20 cellular contexts compared by ENCODE assay signal in the genomic region with DNA sequence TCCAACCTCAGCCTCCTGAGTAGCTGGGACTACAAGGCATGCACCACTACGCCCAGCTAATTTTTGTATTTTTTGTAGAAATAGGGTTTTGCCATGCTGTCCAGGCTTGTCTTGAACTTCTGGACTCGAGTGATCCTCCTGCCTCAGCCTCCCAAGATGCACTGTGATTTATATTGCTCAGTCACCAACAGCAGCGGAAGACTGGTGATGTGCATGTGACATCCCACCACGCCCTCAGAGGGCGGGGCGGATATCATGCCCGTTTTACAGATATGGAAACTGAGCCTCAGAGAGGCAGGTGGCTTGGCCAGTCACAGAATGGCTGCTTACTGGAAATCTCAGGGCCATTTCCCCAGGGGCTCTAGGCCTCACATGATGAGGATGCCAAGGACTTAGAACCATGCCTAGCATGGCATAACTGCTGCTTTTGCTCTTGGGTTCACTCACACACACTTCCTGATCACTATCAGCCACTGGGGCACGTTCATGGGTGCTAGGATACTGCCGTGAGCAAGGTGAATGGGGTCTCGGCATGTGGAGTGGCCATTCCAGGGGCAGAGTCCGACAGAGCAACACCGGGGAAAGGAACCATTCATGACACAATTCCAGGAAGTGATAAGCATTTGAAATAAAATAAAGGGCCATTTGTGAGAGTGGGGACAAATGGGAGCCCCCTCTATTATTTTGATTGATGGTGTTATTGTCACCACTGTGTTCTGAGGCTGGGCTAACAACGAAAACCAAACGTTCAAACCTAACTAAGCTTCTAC. TPM values are rescaled to one million over a fixed set of nuclear protein-coding genes. Genes with fewer than 3 reads are reported as not detected.
DNase-seq lines count a peak whose midpoint lies in the region; ATAC-seq, FAIRE-seq and TF ChIP-seq lines count a peak whose summit lies in the region.
"Had no signal": no experiment of that assay in that cellular context is flagged by ENCODE, and none has a peak within 500 bp of the region (broad histone marks: within the 10 kb centered on the region; RNA-seq: fewer than 3 reads in every experiment).

No MANE protein-coding gene starts in this region.

- TF ChIP-seq CTCF in bronchial epithelial cell (IDR thresholded peaks at IDR 0.05; ENCODE audit: insufficient read depth, low read length, severe bottlenecking) (no peak), hepatocyte (IDR thresholded peaks at IDR 0.05; ENCODE audit: poor library complexity) (no peak)

- no peak overlapping the region for H2AFZ ChIP-seq in hepatocyte

- H3K79me2 ChIP-seq in hepatocyte, result no peaks in the 10 kb centered on the region

- H3K27me3 Mint-ChIP-seq in activated naive CD4-positive, alpha-beta T cell treated with anti-CD3 and anti-CD28 coated beads for 36 hours (ENCODE audit: low read depth), result no peaks in the 10 kb centered on the region
- H3K27me3 Mint-ChIP-seq: IgD-negative memory B cell had no signal

- H3K9me3 ChIP-seq in hepatocyte (ENCODE audit: low read depth), result no peaks in the 10 kb centered on the region
- H3K9me3 ChIP-seq: BLaER1 had no signal

- peaks cover 22 to 42% of the 10 kb centered on the region in 2 donors for H3K36me3 Mint-ChIP-seq in activated naive CD4-positive, alpha-beta T cell treated with anti-CD3 and anti-CD28 coated beads, Interleukin-2, amount 50 U/mL, for 72 hours
- peaks cover 44% of the 10 kb centered on the region for H3K36me3 Mint-ChIP-seq in activated naive CD4-positive, alpha-beta T cell treated with anti-CD3 and anti-CD28 coated beads for 36 hours (ENCODE audit: low read depth)

- intact Hi-C loops in activated naive CD4-positive, alpha-beta T cell treated with anti-CD3 and anti-CD28 coated beads for 36 hours (cut with micrococcal nuclease), result no loop called here

- no peak overlapping the region for H3K4me2 ChIP-seq in hepatocyte

- H3K36me3 ChIP-seq in bronchial epithelial cell (ENCODE audit: control insufficient read depth, insufficient read depth, low read length) (peaks cover 7% of the 10 kb centered on the region), hepatocyte (replicated peaks; ENCODE audit: insufficient read depth, low read depth) (no peaks in the 10 kb centered on the region)

- H3K27ac Mint-ChIP-seq in activated naive CD4-positive, alpha-beta T cell treated with anti-CD3 and anti-CD28 coated beads, Interleukin-2, amount 50 U/mL, for 72 hours, result peak overlapping the region; percentile 54 to 81
- H3K27ac Mint-ChIP-seq in activated naive CD4-positive, alpha-beta T cell treated with anti-CD3 and anti-CD28 coated beads for 36 hours, result no peak overlapping the region
- H3K27ac Mint-ChIP-seq: CD8-positive, alpha-beta T cell; IgD-negative memory B cell had no signal

- CTCF ChIA-PET in activated naive CD4-positive, alpha-beta T cell treated with anti-CD3 and anti-CD28 coated beads for 36 hours (lab: Charles Lee), result no interaction called here

- no peaks in the 10 kb centered on the region for H4K20me1 ChIP-seq in hepatocyte (ENCODE audit: insufficient read depth, poor library complexity, severe bottlenecking)
- H4K20me1 ChIP-seq: BLaER1 had no signal

- no peaks in the 10 kb centered on the region for H3K9me3 Mint-ChIP-seq in activated naive CD4-positive, alpha-beta T cell treated with anti-CD3 and anti-CD28 coated beads, Interleukin-2, amount 50 U/mL, for 72 hours
- H3K9me3 Mint-ChIP-seq in activated naive CD4-positive, alpha-beta T cell treated with anti-CD3 and anti-CD28 coated beads for 36 hours, result no peaks in the 10 kb centered on the region
- H3K9me3 Mint-ChIP-seq: CD8-positive, alpha-beta T cell; IgD-negative memory B cell had no signal

- FAIRE-seq in bronchial epithelial cell (lab: Jason Lieb, UNC), result peak; percentile 73

- no peak overlapping the region for H3K4me3 Mint-ChIP-seq in activated naive CD4-positive, alpha-beta T cell treated with anti-CD3 and anti-CD28 coated beads for 36 hours
- H3K4me3 Mint-ChIP-seq: CD8-positive, alpha-beta T cell; IgD-negative memory B cell had no signal

- 93% methylated on average over 14 of the region's 14 CpGs for WGBS in hepatocyte (ENCODE audit: low lambda C conversion rate, missing lambda C conversion rate)

- H3K27me3 ChIP-seq in bronchial epithelial cell (ENCODE audit: control insufficient read depth, insufficient read depth, low read length) (no peaks in the 10 kb centered on the region), hepatocyte (no peaks in the 10 kb centered on the region)
- H3K27me3 ChIP-seq: BLaER1 had no signal

- H3K4me3 ChIP-seq in bronchial epithelial cell (ENCODE audit: low read depth, low read length) (no peak overlapping the region), hepatocyte (no peak overlapping the region)
- H3K4me3 ChIP-seq: BLaER1 had no signal

- no peak for ATAC-seq in activated naive CD4-positive, alpha-beta T cell treated with anti-CD3 and anti-CD28 coated beads, Interleukin-2, amount 50 U/mL, for 72 hours
- ATAC-seq in HG03095 (IDR thresholded peaks at IDR 0.05; ENCODE audit: unreplicated experiment) (no peak), HG03039 (IDR thresholded peaks at IDR 0.05; ENCODE audit: unreplicated experiment) (no peak)
- ATAC-seq: CD8-positive, alpha-beta T cell; HCT116; Panc1 had no signal

- peaks cover 15% of the 10 kb centered on the region for H3K4me1 ChIP-seq in hepatocyte (ENCODE audit: insufficient read depth)

- peaks cover 2% of the 10 kb centered on the region for H3K4me1 Mint-ChIP-seq in activated naive CD4-positive, alpha-beta T cell treated with anti-CD3 and anti-CD28 coated beads for 36 hours (ENCODE audit: low read depth)

- no peak for DNase-seq in activated naive CD4-positive, alpha-beta T cell treated with anti-CD3 and anti-CD28 coated beads, Interleukin-2, amount 50 U/mL, for 72 hours (ENCODE audit: low spot score in 2 of 2)
- DNase-seq in activated naive CD4-positive, alpha-beta T cell treated with anti-CD3 and anti-CD28 coated beads for 36 hours, result no peak
- DNase-seq in bronchial epithelial cell (ENCODE audit: low read depth) (no peak), hepatocyte (ENCODE audit: low spot score) (no peak), GOT3 (lab: John Stamatoyannopoulos, UW) (no peak)
- DNase-seq: 8988T; CD8-positive, alpha-beta T cell; DMS79 treated with DMSO at 0.1 percent for 48 hours; NCI-H1105; NCI-H1694 treated with DMSO at 0.1 percent for 48 hours; NCI-H2107; NCI-H2227 treated with DMSO at 0.1 percent for 48 hours; NCI-H524 had no signal

- no peaks in the 10 kb centered on the region for H3K9me2 ChIP-seq in hepatocyte (replicated peaks; ENCODE audit: insufficient read depth)

- H3K27ac ChIP-seq in hepatocyte (peak overlapping the region; percentile 64), temporal lobe (ENCODE audit: low read depth, low read length) (peak overlapping the region; percentile 99)
- H3K27ac ChIP-seq: BLaER1 had no signal

RNA-seq across cellular contexts. Expression of a gene that starts 31.9 kb away (rescaled TPM):
- 10 to 100 TPM; 63.6 to 86.0 TPM for total RNA-seq in activated naive CD4-positive, alpha-beta T cell treated with anti-CD3 and anti-CD28 coated beads, Interleukin-2, amount 50 U/mL, for 72 hours
- 10 to 100 TPM; 89.0 to 96.2 TPM for total RNA-seq in activated naive CD4-positive, alpha-beta T cell treated with anti-CD3 and anti-CD28 coated beads for 36 hours
- total RNA-seq in bronchial epithelial cell, result 14.0 and 19.0 TPM in 2 replicates
- total RNA-seq in hepatocyte, result 16.5 and 16.8 TPM in 2 replicates
- 14.5 and 18.2 TPM in 2 replicates for polyA plus RNA-seq in hepatocyte
- total RNA-seq in temporal lobe, result 18.9 TPM
